ENCODE assay signal across 1 cellular context in the genomic region with DNA sequence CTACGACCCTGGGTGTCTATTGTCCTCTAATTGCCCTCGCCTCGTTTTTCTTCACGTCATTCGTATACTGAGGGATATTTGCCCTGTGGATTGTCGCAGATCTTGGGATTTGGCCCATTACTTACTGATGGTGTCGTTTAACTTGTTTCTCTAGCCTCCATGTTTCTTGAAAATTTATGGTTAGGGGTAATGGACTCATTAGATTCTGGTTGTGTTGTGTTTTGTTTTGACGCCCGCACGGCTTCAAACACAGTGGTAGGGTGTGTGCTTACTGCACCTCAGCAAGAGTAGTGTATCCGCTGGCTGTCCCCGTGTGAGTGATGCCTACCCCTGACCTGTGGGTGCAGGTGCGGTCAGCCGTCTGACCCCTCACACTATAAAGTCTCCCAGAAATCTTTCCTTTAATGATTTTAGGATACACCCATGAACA.
TF ChIP-seq lines count a peak whose summit lies in the region.

No MANE protein-coding gene starts in this region.

TF ChIP-seq in HepG2, 621 proteins besides CTCF, POLR2A, EP300 and RAD21 (continues in another document):
- TF ChIP-seq, protein P1, sequence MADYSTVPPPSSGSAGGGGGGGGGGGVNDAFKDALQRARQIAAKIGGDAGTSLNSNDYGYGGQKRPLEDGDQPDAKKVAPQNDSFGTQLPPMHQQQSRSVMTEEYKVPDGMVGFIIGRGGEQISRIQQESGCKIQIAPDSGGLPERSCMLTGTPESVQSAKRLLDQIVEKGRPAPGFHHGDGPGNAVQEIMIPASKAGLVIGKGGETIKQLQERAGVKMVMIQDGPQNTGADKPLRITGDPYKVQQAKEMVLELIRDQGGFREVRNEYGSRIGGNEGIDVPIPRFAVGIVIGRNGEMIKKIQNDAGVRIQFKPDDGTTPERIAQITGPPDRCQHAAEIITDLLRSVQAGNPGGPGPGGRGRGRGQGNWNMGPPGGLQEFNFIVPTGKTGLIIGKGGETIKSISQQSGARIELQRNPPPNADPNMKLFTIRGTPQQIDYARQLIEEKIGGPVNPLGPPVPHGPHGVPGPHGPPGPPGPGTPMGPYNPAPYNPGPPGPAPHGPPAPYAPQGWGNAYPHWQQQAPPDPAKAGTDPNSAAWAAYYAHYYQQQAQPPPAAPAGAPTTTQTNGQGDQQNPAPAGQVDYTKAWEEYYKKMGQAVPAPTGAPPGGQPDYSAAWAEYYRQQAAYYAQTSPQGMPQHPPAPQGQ (CRISPR knock-in tag; IDR thresholded peaks at IDR 0.05; ENCODE audit: borderline replicate concordance) = no peak
- no peak for TF ChIP-seq KAT8 (CRISPR knock-in tag; IDR thresholded peaks at IDR 0.05)
- peak; percentile 69; the same call in 1 of the 2 replicates for TF ChIP-seq ZNF552 (CRISPR knock-in tag; IDR thresholded peaks at IDR 0.05; ENCODE audit: borderline replicate concordance)
- no peak for TF ChIP-seq SOX5 (CRISPR knock-in tag; IDR thresholded peaks at IDR 0.05; ENCODE audit: borderline replicate concordance)
- TF ChIP-seq HOXA7 (CRISPR knock-in tag; IDR thresholded peaks at IDR 0.05) = no peak
- no peak for TF ChIP-seq DMAP1 (CRISPR knock-in tag; IDR thresholded peaks at IDR 0.05)
- TF ChIP-seq EEA1 (CRISPR knock-in tag; IDR thresholded peaks at IDR 0.05; ENCODE audit: borderline replicate concordance) = no peak
- 0 out of 2 replicates have a peak, but pooled peaks have one; percentile 59 for TF ChIP-seq ZNF567 (CRISPR knock-in tag; IDR thresholded peaks at IDR 0.05; ENCODE audit: borderline replicate concordance)
- TF ChIP-seq NR2F6 (IDR thresholded peaks at IDR 0.05) = no peak
- TF ChIP-seq NR2F6 (CRISPR knock-in tag; IDR thresholded peaks at IDR 0.05) = peak; percentile 46
- peak; percentile 11; the same call in 1 of the 2 replicates for TF ChIP-seq MED1 (CRISPR knock-in tag; IDR thresholded peaks at IDR 0.05)
- TF ChIP-seq ZNF724P (CRISPR knock-in tag; IDR thresholded peaks at IDR 0.05; ENCODE audit: borderline replicate concordance) = 0 out of 2 replicates have a peak, but pooled peaks have one; percentile 50
- TF ChIP-seq, protein P2, sequence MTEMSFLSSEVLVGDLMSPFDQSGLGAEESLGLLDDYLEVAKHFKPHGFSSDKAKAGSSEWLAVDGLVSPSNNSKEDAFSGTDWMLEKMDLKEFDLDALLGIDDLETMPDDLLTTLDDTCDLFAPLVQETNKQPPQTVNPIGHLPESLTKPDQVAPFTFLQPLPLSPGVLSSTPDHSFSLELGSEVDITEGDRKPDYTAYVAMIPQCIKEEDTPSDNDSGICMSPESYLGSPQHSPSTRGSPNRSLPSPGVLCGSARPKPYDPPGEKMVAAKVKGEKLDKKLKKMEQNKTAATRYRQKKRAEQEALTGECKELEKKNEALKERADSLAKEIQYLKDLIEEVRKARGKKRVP (CRISPR knock-in tag; IDR thresholded peaks at IDR 0.05) = no peak
- TF ChIP-seq, protein P3, sequence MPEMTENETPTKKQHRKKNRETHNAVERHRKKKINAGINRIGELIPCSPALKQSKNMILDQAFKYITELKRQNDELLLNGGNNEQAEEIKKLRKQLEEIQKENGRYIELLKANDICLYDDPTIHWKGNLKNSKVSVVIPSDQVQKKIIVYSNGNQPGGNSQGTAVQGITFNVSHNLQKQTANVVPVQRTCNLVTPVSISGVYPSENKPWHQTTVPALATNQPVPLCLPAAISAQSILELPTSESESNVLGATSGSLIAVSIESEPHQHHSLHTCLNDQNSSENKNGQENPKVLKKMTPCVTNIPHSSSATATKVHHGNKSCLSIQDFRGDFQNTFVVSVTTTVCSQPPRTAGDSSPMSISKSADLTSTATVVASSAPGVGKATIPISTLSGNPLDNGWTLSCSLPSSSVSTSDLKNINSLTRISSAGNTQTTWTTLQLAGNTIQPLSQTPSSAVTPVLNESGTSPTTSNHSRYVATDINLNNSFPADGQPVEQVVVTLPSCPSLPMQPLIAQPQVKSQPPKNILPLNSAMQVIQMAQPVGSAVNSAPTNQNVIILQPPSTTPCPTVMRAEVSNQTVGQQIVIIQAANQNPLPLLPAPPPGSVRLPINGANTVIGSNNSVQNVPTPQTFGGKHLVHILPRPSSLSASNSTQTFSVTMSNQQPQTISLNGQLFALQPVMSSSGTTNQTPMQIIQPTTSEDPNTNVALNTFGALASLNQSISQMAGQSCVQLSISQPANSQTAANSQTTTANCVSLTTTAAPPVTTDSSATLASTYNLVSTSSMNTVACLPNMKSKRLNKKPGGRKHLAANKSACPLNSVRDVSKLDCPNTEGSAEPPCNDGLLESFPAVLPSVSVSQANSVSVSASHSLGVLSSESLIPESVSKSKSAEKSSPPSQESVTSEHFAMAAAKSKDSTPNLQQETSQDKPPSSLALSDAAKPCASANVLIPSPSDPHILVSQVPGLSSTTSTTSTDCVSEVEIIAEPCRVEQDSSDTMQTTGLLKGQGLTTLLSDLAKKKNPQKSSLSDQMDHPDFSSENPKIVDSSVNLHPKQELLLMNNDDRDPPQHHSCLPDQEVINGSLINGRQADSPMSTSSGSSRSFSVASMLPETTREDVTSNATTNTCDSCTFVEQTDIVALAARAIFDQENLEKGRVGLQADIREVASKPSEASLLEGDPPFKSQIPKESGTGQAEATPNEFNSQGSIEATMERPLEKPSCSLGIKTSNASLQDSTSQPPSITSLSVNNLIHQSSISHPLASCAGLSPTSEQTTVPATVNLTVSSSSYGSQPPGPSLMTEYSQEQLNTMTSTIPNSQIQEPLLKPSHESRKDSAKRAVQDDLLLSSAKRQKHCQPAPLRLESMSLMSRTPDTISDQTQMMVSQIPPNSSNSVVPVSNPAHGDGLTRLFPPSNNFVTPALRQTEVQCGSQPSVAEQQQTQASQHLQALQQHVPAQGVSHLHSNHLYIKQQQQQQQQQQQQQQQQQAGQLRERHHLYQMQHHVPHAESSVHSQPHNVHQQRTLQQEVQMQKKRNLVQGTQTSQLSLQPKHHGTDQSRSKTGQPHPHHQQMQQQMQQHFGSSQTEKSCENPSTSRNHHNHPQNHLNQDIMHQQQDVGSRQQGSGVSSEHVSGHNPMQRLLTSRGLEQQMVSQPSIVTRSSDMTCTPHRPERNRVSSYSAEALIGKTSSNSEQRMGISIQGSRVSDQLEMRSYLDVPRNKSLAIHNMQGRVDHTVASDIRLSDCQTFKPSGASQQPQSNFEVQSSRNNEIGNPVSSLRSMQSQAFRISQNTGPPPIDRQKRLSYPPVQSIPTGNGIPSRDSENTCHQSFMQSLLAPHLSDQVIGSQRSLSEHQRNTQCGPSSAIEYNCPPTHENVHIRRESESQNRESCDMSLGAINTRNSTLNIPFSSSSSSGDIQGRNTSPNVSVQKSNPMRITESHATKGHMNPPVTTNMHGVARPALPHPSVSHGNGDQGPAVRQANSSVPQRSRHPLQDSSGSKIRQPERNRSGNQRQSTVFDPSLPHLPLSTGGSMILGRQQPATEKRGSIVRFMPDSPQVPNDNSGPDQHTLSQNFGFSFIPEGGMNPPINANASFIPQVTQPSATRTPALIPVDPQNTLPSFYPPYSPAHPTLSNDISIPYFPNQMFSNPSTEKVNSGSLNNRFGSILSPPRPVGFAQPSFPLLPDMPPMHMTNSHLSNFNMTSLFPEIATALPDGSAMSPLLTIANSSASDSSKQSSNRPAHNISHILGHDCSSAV (CRISPR knock-in tag; IDR thresholded peaks at IDR 0.05; ENCODE audit: borderline replicate concordance) = no peak
- TF ChIP-seq, protein P4, sequence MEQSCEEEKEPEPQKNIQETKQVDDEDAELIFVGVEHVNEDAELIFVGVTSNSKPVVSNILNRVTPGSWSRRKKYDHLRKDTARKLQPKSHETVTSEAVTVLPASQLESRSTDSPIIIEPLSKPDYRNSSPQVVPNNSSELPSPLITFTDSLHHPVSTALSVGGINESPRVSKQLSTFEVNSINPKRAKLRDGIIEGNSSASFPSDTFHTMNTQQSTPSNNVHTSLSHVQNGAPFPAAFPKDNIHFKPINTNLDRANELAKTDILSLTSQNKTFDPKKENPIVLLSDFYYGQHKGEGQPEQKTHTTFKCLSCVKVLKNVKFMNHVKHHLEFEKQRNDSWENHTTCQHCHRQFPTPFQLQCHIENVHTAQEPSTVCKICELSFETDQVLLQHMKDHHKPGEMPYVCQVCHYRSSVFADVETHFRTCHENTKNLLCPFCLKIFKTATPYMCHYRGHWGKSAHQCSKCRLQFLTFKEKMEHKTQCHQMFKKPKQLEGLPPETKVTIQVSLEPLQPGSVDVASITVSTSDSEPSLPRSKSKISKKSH (CRISPR knock-in tag; IDR thresholded peaks at IDR 0.05; ENCODE audit: borderline replicate concordance) = no peak
- 0 out of 2 replicates have a peak, but pooled peaks have one; percentile 59 for TF ChIP-seq ZNF225 (CRISPR knock-in tag; IDR thresholded peaks at IDR 0.05)
- TF ChIP-seq, protein P5, sequence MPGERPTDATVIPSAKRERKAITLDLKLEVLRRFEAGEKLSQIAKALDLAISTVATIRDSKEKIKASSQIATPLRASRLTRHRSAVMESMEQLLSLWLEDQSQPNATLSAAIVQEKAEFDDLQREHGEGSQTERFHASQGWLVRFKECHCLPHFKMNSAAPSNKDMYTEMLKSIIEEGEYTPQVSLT (CRISPR knock-in tag; IDR thresholded peaks at IDR 0.05; ENCODE audit: borderline replicate concordance, low read depth) = 0 out of 2 replicates have a peak, but pooled peaks have one; percentile 15
- no peak for TF ChIP-seq ZNF619 (CRISPR knock-in tag; IDR thresholded peaks at IDR 0.05)
- TF ChIP-seq, protein P6, sequence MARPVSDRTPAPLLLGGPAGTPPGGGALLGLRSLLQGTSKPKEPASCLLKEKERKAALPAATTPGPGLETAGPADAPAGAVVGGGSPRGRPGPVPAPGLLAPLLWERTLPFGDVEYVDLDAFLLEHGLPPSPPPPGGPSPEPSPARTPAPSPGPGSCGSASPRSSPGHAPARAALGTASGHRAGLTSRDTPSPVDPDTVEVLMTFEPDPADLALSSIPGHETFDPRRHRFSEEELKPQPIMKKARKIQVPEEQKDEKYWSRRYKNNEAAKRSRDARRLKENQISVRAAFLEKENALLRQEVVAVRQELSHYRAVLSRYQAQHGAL (CRISPR knock-in tag; IDR thresholded peaks at IDR 0.05; ENCODE audit: not compliant biosample characterization) = no peak
- TF ChIP-seq ZFP36L2 (CRISPR knock-in tag; IDR thresholded peaks at IDR 0.05) = 0 out of 2 replicates have a peak, but pooled peaks have one; percentile 75
- TF ChIP-seq ZNF598 (CRISPR knock-in tag; IDR thresholded peaks at IDR 0.05; ENCODE audit: borderline replicate concordance) = no peak
- no peak for TF ChIP-seq NFYC (CRISPR knock-in tag; IDR thresholded peaks at IDR 0.05)
- peak; percentile 61; the same call in 1 of the 2 replicates for TF ChIP-seq CREB1 (IDR thresholded peaks at IDR 0.05)
- TF ChIP-seq CREB1 (CRISPR knock-in tag; IDR thresholded peaks at IDR 0.05) = no peak
- peak; percentile 75 for TF ChIP-seq ZNF317 (CRISPR knock-in tag; IDR thresholded peaks at IDR 0.05)
- no peak for TF ChIP-seq HDAC6 (IDR thresholded peaks at IDR 0.05; ENCODE audit: low read depth, low read length)
- TF ChIP-seq HIVEP1 (CRISPR knock-in tag; IDR thresholded peaks at IDR 0.05) = peak; percentile 47; the same call in 1 of the 2 replicates
- TF ChIP-seq, protein P7, sequence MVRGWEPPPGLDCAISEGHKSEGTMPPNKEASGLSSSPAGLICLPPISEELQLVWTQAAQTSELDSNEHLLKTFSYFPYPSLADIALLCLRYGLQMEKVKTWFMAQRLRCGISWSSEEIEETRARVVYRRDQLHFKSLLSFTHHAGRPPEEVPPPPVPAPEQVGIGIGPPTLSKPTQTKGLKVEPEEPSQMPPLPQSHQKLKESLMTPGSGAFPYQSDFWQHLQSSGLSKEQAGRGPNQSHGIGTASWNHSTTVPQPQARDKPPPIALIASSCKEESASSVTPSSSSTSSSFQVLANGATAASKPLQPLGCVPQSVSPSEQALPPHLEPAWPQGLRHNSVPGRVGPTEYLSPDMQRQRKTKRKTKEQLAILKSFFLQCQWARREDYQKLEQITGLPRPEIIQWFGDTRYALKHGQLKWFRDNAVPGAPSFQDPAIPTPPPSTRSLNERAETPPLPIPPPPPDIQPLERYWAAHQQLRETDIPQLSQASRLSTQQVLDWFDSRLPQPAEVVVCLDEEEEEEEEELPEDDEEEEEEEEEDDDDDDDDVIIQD (CRISPR knock-in tag; IDR thresholded peaks at IDR 0.05; ENCODE audit: low read depth) = 0 out of 2 replicates have a peak, but pooled peaks have one; percentile 29
- TF ChIP-seq JARID2 (CRISPR knock-in tag; IDR thresholded peaks at IDR 0.05; ENCODE audit: insufficient replicate concordance) = no peak
- TF ChIP-seq, protein P8, sequence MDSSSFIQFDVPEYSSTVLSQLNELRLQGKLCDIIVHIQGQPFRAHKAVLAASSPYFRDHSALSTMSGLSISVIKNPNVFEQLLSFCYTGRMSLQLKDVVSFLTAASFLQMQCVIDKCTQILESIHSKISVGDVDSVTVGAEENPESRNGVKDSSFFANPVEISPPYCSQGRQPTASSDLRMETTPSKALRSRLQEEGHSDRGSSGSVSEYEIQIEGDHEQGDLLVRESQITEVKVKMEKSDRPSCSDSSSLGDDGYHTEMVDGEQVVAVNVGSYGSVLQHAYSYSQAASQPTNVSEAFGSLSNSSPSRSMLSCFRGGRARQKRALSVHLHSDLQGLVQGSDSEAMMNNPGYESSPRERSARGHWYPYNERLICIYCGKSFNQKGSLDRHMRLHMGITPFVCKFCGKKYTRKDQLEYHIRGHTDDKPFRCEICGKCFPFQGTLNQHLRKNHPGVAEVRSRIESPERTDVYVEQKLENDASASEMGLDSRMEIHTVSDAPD (CRISPR knock-in tag; IDR thresholded peaks at IDR 0.05) = 0 out of 2 replicates have a peak, but pooled peaks have one; percentile 7
- no peak for TF ChIP-seq ATM (IDR thresholded peaks at IDR 0.05; ENCODE audit: borderline replicate concordance)
- peak; percentile 16; the same call in 1 of the 2 replicates for TF ChIP-seq STAG1 (CRISPR knock-in tag; IDR thresholded peaks at IDR 0.05)
- TF ChIP-seq, protein P9, sequence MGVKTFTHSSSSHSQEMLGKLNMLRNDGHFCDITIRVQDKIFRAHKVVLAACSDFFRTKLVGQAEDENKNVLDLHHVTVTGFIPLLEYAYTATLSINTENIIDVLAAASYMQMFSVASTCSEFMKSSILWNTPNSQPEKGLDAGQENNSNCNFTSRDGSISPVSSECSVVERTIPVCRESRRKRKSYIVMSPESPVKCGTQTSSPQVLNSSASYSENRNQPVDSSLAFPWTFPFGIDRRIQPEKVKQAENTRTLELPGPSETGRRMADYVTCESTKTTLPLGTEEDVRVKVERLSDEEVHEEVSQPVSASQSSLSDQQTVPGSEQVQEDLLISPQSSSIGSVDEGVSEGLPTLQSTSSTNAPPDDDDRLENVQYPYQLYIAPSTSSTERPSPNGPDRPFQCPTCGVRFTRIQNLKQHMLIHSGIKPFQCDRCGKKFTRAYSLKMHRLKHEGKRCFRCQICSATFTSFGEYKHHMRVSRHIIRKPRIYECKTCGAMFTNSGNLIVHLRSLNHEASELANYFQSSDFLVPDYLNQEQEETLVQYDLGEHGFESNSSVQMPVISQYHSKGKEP (CRISPR knock-in tag; IDR thresholded peaks at IDR 0.05) = peak; percentile 79; the same call in 1 of the 2 replicates
- no peak for TF ChIP-seq ZNF652 (CRISPR knock-in tag; IDR thresholded peaks at IDR 0.05; ENCODE audit: borderline replicate concordance, low read depth)
- TF ChIP-seq ZNF781 (CRISPR knock-in tag; IDR thresholded peaks at IDR 0.05; ENCODE audit: borderline replicate concordance, not compliant biosample characterization) = no peak
- TF ChIP-seq, protein P10, sequence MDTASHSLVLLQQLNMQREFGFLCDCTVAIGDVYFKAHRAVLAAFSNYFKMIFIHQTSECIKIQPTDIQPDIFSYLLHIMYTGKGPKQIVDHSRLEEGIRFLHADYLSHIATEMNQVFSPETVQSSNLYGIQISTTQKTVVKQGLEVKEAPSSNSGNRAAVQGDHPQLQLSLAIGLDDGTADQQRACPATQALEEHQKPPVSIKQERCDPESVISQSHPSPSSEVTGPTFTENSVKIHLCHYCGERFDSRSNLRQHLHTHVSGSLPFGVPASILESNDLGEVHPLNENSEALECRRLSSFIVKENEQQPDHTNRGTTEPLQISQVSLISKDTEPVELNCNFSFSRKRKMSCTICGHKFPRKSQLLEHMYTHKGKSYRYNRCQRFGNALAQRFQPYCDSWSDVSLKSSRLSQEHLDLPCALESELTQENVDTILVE (CRISPR knock-in tag; IDR thresholded peaks at IDR 0.05) = no peak
